Comparison of ENCODE assay signal across 8 cellular contexts in the genomic region with DNA sequence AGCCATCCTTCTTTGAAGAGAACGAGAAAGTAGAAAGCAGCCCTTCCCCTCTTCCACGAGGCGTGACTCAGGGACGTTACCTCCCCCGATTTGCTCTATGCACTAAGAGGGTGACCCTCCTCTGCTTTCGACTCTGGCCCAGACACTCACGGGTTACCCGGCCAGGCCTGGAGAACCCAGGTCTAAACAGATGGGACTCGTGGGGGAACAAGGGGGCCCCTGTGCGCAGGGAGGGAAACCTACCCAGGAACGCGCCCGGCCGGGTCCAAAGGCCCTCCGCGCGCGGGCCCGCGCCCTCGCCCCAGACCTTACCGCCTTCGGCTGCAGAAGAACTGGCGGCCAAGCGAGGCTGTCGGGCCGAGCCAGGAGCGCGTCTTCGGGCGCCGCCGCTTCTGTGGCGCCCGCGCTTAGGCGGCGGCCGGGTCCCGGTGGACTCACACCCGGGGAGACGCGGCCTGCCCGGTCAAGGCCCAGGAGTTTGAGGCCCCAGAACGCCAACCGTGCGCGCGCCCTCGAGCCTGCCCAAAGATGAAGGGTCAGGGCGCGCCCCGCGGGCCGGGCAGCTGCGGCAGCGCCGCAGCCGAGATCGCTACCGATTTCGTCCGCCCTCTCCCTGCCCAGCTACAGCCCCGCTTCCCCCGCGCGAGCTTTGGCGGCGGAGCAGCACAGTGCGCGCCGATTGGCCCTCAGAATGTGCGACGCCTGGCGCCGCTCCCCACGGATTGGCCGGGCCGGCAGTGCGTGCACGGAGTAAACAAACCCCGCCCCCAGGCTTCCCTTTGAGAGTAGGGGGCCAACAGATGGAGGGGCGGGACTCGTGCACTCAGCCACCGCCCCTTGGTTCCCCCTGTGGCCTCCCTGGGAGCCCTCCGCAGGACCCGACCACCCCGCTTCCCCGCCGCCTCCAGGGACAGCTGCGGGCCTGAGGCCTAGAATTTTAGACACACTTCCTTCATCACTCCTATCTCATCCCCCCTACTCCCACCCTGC. TPM values are rescaled to one million over a fixed set of nuclear protein-coding genes. Genes with fewer than 3 reads are reported as not detected.
DNase-seq lines count a peak whose midpoint lies in the region; TF ChIP-seq lines count a peak whose summit lies in the region.

A gene with protein sequence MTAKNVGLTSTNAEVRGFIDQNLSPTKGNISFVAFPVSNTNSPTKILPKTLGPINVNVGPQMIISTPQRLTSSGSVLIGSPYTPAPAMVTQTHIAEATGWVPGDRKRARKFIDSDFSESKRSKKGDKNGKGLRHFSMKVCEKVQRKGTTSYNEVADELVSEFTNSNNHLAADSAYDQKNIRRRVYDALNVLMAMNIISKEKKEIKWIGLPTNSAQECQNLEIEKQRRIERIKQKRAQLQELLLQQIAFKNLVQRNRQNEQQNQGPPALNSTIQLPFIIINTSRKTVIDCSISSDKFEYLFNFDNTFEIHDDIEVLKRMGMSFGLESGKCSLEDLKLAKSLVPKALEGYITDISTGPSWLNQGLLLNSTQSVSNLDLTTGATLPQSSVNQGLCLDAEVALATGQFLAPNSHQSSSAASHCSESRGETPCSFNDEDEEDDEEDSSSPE (minus strand): TSS at position 674 of the 990 bp plus-strand sequence. CDS start 47,795 bp downstream, outside the sequence.

- H2AFZ ChIP-seq in Loucy (ENCODE audit: low read length): peak within 1 kb of the TSS; percentile 86
- H2AFZ ChIP-seq in neural cell (ENCODE audit: low read depth, low read length): peak within 1 kb of the TSS; percentile 80

- peak; percentile 36 for TF ChIP-seq EP300 in neural cell (conservative IDR thresholded peaks at IDR 0.05; ENCODE audit: poor library complexity, severe bottlenecking)
- no peak for TF ChIP-seq EP300 in stomach (IDR thresholded peaks at IDR 0.05)

- TF ChIP-seq POLR2A in stomach (IDR thresholded peaks at IDR 0.05): peak in 2 of 4 donors; percentile 7 to 38

- no peak for TF ChIP-seq CTCF in Loucy (conservative IDR thresholded peaks at IDR 0.05; ENCODE audit: low read length)
- no peak for TF ChIP-seq CTCF in neural cell (IDR thresholded peaks at IDR 0.05; ENCODE audit: poor library complexity, severe bottlenecking)
- no peak for TF ChIP-seq CTCF in stomach (IDR thresholded peaks at IDR 0.05)

- H3K27ac ChIP-seq in neural cell (ENCODE audit: low read length): no peak within 1 kb of the TSS
- H3K27ac ChIP-seq in stomach: peak within 1 kb of the TSS; percentile 86 to 91 (median 91)

- peaks cover 43% of the 10 kb centered on the region for H3K79me2 ChIP-seq in Loucy (ENCODE audit: insufficient read depth, low read length)
- peaks cover 37% of the 10 kb centered on the region for H3K79me2 ChIP-seq in neural cell (replicated peaks; ENCODE audit: insufficient read depth, low read length)

- H3K4me3 ChIP-seq in H7 (ENCODE audit: insufficient read depth, low read depth, low read length) (peak within 1 kb of the TSS; percentile 73), Loucy (ENCODE audit: low read length, poor library complexity, severe bottlenecking) (peak within 1 kb of the TSS; percentile 82), neural cell (ENCODE audit: low read length) (peak within 1 kb of the TSS; percentile 94), stomach (peak within 1 kb of the TSS; percentile 72 to 87 (median 79))

- in situ Hi-C loops in G401 (cut with HindIII; ENCODE audit: low sequenced_read_pairs): no loop called here

- H3K4me2 ChIP-seq in Loucy (ENCODE audit: low read depth, low read length, poor library complexity, severe bottlenecking) (peak within 1 kb of the TSS; percentile 86), neural cell (ENCODE audit: low read length) (peak within 1 kb of the TSS; percentile 87)

- no peaks in the 10 kb centered on the region for H3K9me2 ChIP-seq in Loucy (replicated peaks; ENCODE audit: low read depth, low read length)
- no peaks in the 10 kb centered on the region for H3K9me2 ChIP-seq in neural cell (ENCODE audit: insufficient read depth, low read length)

- whole genome bisulfite sequencing in stomach, 5 donors: 0 to 2% (median 1%) methylated on average over 26 to 91 of the region's 91 CpGs

- H3K9ac ChIP-seq in Loucy (ENCODE audit: low read depth, low read length, poor library complexity, severe bottlenecking): peak within 1 kb of the TSS; percentile 77
- H3K9ac ChIP-seq in neural cell (ENCODE audit: low read length): peak within 1 kb of the TSS; percentile 69

- H3F3A ChIP-seq in Loucy (ENCODE audit: low read depth) (no peaks in the 10 kb centered on the region), neural cell (ENCODE audit: insufficient read depth, low read length, poor library complexity, severe bottlenecking) (no peaks in the 10 kb centered on the region)

- H4K20me1 ChIP-seq in Loucy (ENCODE audit: insufficient read depth, low read length, poor library complexity, severe bottlenecking) (peaks cover 3% of the 10 kb centered on the region), neural cell (ENCODE audit: insufficient read depth) (no peaks in the 10 kb centered on the region)

- intact Hi-C loops in stomach (cut with DNase I; ENCODE audit: low total_unique reads): no loop called here

- H3K36me3 ChIP-seq in H7 (replicated peaks; ENCODE audit: control insufficient read depth, insufficient read depth, low read length) (no peaks in the 10 kb centered on the region), Loucy (ENCODE audit: insufficient read depth, low read length) (no peaks in the 10 kb centered on the region), neural cell (ENCODE audit: insufficient read depth, low read length) (no peaks in the 10 kb centered on the region), stomach (no peaks in the 10 kb centered on the region)

- TF ChIP-seq RAD21 in neural cell (conservative IDR thresholded peaks at IDR 0.05): no peak

- H3K9me3 ChIP-seq in Loucy (ENCODE audit: insufficient read depth, low read depth, low read length) (no peaks in the 10 kb centered on the region), neural cell (ENCODE audit: low read length) (no peaks in the 10 kb centered on the region), stomach (no peaks in the 10 kb centered on the region)

- DNase-seq in G401 (ENCODE audit: low spot score) (peak; percentile 93), H7 (peak; percentile 96), SHP77 (lab: John Stamatoyannopoulos, UW) (peak; percentile 81 to 93), activated gamma-delta T cell (lab: John Stamatoyannopoulos, UW) (peak; percentile 73), fibroblast of the conjunctiva (ENCODE audit: low read depth) (peak; percentile 60), stomach (peak; percentile 91)

- peaks cover 33% of the 10 kb centered on the region for H3K4me1 ChIP-seq in Loucy (ENCODE audit: insufficient read depth, low read length, poor library complexity, severe bottlenecking)
- H3K4me1 ChIP-seq in stomach: peaks cover 10 to 43% (median 25%) of the 10 kb centered on the region in 4 donors

- peaks cover 18% of the 10 kb centered on the region for H3K27me3 ChIP-seq in H7 (ENCODE audit: control insufficient read depth, insufficient read depth, low read length)
- no peaks in the 10 kb centered on the region for H3K27me3 ChIP-seq in Loucy (ENCODE audit: insufficient read depth, low read length, poor library complexity, severe bottlenecking)
- H3K27me3 ChIP-seq in neural cell (ENCODE audit: insufficient read depth, low read depth, low read length): no peaks in the 10 kb centered on the region
- no peaks in the 10 kb centered on the region for H3K27me3 ChIP-seq in stomach

TF ChIP-seq in neural cell, 6 proteins besides CTCF, POLR2A, EP300 and RAD21:
- TF ChIP-seq MXI1 (conservative IDR thresholded peaks at IDR 0.05; ENCODE audit: poor library complexity, severe bottlenecking): peak; percentile 68
- TF ChIP-seq POLR2AphosphoS5 (IDR thresholded peaks at IDR 0.05): peak; percentile 79
- TF ChIP-seq TAF1 (IDR thresholded peaks at IDR 0.05; ENCODE audit: low read depth): peak; percentile 26
- TF ChIP-seq EZH2 (IDR thresholded peaks at IDR 0.05; ENCODE audit: borderline replicate concordance, insufficient read depth, low read length, poor library complexity, severe bottlenecking): no peak
- no peak for TF ChIP-seq SMC3 (conservative IDR thresholded peaks at IDR 0.05; ENCODE audit: poor library complexity)
- TF ChIP-seq, protein P1, sequence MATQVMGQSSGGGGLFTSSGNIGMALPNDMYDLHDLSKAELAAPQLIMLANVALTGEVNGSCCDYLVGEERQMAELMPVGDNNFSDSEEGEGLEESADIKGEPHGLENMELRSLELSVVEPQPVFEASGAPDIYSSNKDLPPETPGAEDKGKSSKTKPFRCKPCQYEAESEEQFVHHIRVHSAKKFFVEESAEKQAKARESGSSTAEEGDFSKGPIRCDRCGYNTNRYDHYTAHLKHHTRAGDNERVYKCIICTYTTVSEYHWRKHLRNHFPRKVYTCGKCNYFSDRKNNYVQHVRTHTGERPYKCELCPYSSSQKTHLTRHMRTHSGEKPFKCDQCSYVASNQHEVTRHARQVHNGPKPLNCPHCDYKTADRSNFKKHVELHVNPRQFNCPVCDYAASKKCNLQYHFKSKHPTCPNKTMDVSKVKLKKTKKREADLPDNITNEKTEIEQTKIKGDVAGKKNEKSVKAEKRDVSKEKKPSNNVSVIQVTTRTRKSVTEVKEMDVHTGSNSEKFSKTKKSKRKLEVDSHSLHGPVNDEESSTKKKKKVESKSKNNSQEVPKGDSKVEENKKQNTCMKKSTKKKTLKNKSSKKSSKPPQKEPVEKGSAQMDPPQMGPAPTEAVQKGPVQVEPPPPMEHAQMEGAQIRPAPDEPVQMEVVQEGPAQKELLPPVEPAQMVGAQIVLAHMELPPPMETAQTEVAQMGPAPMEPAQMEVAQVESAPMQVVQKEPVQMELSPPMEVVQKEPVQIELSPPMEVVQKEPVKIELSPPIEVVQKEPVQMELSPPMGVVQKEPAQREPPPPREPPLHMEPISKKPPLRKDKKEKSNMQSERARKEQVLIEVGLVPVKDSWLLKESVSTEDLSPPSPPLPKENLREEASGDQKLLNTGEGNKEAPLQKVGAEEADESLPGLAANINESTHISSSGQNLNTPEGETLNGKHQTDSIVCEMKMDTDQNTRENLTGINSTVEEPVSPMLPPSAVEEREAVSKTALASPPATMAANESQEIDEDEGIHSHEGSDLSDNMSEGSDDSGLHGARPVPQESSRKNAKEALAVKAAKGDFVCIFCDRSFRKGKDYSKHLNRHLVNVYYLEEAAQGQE (IDR thresholded peaks at IDR 0.05; ENCODE audit: borderline replicate concordance): no peak

RNA-seq across cellular contexts. Expression of the gene that starts here (rescaled TPM):
- 39.7 and 168 TPM in 2 replicates for total RNA-seq in G401 (2014; rRNA removed; shearing (Covaris generic))
- 66.2 and 77.3 TPM in 2 replicates for total RNA-seq in H7 (2014; rRNA removed; shearing (Covaris generic))
- 17.0 and 28.2 TPM in 2 replicates for polyA plus RNA-seq in neural cell
- polyA minus RNA-seq in neural cell: 59.0 and 132 TPM in 2 replicates
- 100 to 1,000 TPM in 2 of 5 donors, 10 to 100 TPM in 3; 42.0 to 180 (median 97.1) TPM for total RNA-seq in stomach
- 10 to 100 TPM in 1 of 3 donors, 1 to 10 TPM in 2; 8.7 to 15.9 (median 9.5) TPM for polyA plus RNA-seq in stomach
